ENCODE assay signal across 8 cellular contexts in genomic region chr7:113710310-113711106, GRCh38.
A peak's percentile ranks its signal among the peaks of the same experiment; 100 is the strongest.
DNase-seq lines count a peak whose midpoint lies in the region; ATAC-seq and TF ChIP-seq lines count a peak whose summit lies in the region.

No MANE protein-coding gene starts in this region.

- CTCF ChIA-PET in RWPE1 (lab: Yijun Ruan, JAX), result interaction anchor here (0.5 to 0.9 kb wide), 7 partner anchors 10 to 288 kb away, joined by 3 to 6 read pairs (median 3); no protein-coding TSS in a partner anchor

- peak; percentile 99 for ATAC-seq in GM18499 (IDR thresholded peaks at IDR 0.05; ENCODE audit: insufficient read depth, unreplicated experiment)
- peak; percentile 99 for ATAC-seq in HG02763 (IDR thresholded peaks at IDR 0.05; ENCODE audit: unreplicated experiment)

- H3K4me3 ChIP-seq in AG10803 (ENCODE audit: low read length), result no peak overlapping the region

- DNase-seq in AG10803 (ENCODE audit: low read depth) (peak; percentile 80), NAMALWA (ENCODE audit: low spot score) (peak; percentile 95), RWPE1 (ENCODE audit: low spot score) (peak; percentile 61), T47D (ENCODE audit: low read depth in 1 of 2, low spot score in 1 of 2) (peak; percentile 27 to 84), iris pigment epithelial cell (ENCODE audit: low read depth) (peak; percentile 90)
- peak; percentile 51 for DNase-seq in stimulated activated CD4-positive, alpha-beta T cell treated with anti-CD3 and anti-CD28 coated beads, Interleukin-4, amount 100 ng/mL, for 24 hours

- peak; percentile 98 for TF ChIP-seq CTCF in AG10803 (conservative IDR thresholded peaks at IDR 0.05; ENCODE audit: low read length)
- TF ChIP-seq CTCF in RWPE1 (conservative IDR thresholded peaks at IDR 0.05; ENCODE audit: low read depth), result peak; percentile 99

- no peak overlapping the region for H3K27ac ChIP-seq in RWPE1

- POLR2A ChIA-PET in RWPE1 (lab: Yijun Ruan, JAX; ENCODE audit: low non-redundant PET), result no interaction called here

- in situ Hi-C loops in T47D (cut with HindIII; ENCODE audit: low pct_unique_long_range_greater_than_20kb, low sequenced_read_pairs), result no loop called here
